8 cellular contexts compared by ENCODE assay signal in the genomic region with DNA sequence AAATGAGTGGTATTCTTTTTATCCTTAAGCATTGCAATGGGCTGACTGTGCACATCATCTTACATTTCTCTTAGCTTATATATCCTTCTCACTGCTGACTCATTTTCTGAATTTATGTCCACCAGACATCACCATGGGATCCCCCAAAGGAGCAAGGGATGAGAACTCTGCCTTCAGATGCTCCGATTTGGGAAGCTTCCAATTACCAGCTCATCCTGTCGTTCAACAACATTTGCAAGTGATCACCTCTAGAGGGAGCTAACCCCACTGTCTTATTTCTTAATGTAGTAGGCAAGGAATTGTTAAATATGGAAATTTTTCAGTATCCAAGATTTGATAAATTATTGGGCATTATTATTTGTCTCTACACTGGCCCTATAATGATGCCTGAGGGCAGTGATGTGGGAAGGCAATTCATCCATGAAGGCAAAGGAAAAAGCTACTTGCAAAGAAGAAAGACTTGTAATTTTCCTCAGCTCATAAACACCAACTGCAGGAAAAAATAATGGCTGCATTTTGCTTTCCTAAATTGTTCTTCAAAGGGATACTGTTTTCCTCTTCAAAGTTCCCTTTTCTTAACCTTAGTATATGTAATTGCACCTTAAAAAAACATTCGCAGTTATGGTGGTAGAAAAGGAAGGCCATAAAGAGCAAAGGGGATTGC.
DNase-seq lines count a peak whose midpoint lies in the region; ATAC-seq and TF ChIP-seq lines count a peak whose summit lies in the region.
"Had no signal": no experiment of that assay in that cellular context is flagged by ENCODE, and none has a peak within 500 bp of the region (broad histone marks: within the 10 kb centered on the region; RNA-seq: fewer than 3 reads in every experiment).

No MANE protein-coding gene starts in this region.

- CTCF ChIA-PET in GM10248 (lab: Yijun Ruan, JAX), result interaction anchor here (0.7 to 13.7 kb wide), 45 partner anchors 8 to 797 kb away, joined by 3 to 280 read pairs (median 4); partner anchors contain the start of gene ARL14EP

- POLR2A ChIA-PET in GM10248 (lab: Yijun Ruan, JAX), result no interaction called here

- no peaks in the 10 kb centered on the region for H3K4me1 Mint-ChIP-seq in activated T-helper 17 cell treated with anti-CD3 and anti-CD28 coated beads, Interleukin-2, amount 50 U/mL, for 72 hours

- no peak overlapping the region for H3K4me3 Mint-ChIP-seq in activated T-helper 17 cell treated with anti-CD3 and anti-CD28 coated beads, Interleukin-2, amount 50 U/mL, for 72 hours

- no peaks in the 10 kb centered on the region for H3K9me3 Mint-ChIP-seq in activated T-helper 17 cell treated with anti-CD3 and anti-CD28 coated beads, Interleukin-2, amount 50 U/mL, for 72 hours

- DNase-seq in GM10248 (ENCODE audit: extremely low spot score), result peak; percentile 7
- peak; percentile 62 for DNase-seq in iris pigment epithelial cell (ENCODE audit: low read depth)
- DNase-seq in ecto neural progenitor cell (ENCODE audit: low spot score), result no peak

- H3K27me3 Mint-ChIP-seq in activated T-helper 17 cell treated with anti-CD3 and anti-CD28 coated beads, Interleukin-2, amount 50 U/mL, for 72 hours, result peaks cover 6% of the 10 kb centered on the region

- no peak overlapping the region for H3K27ac ChIP-seq in VCaP
- H3K27ac ChIP-seq: neutrophil had no signal

- H3K36me3 Mint-ChIP-seq in activated T-helper 17 cell treated with anti-CD3 and anti-CD28 coated beads, Interleukin-2, amount 50 U/mL, for 72 hours (ENCODE audit: low read depth), result no peaks in the 10 kb centered on the region

- peak; percentile 66 for ATAC-seq in HG03354 (IDR thresholded peaks at IDR 0.05; ENCODE audit: poor library complexity, severe bottlenecking, unreplicated experiment)
- ATAC-seq in HG02884 (IDR thresholded peaks at IDR 0.05; ENCODE audit: unreplicated experiment), result no peak
- no peak for ATAC-seq in activated T-helper 17 cell treated with anti-CD3 and anti-CD28 coated beads, Interleukin-2, amount 50 U/mL, for 72 hours (replicated peaks)

- peak; percentile 69 for TF ChIP-seq CTCF in GM10248 (IDR thresholded peaks at IDR 0.05; ENCODE audit: control extremely low read depth, extremely low read depth, low read depth, missing control alignments)
- TF ChIP-seq CTCF in VCaP (conservative IDR thresholded peaks at IDR 0.05), result peak; percentile 90

- H3K27ac Mint-ChIP-seq in activated T-helper 17 cell treated with anti-CD3 and anti-CD28 coated beads, Interleukin-2, amount 50 U/mL, for 72 hours, result no peak overlapping the region
